In the genomic region with DNA sequence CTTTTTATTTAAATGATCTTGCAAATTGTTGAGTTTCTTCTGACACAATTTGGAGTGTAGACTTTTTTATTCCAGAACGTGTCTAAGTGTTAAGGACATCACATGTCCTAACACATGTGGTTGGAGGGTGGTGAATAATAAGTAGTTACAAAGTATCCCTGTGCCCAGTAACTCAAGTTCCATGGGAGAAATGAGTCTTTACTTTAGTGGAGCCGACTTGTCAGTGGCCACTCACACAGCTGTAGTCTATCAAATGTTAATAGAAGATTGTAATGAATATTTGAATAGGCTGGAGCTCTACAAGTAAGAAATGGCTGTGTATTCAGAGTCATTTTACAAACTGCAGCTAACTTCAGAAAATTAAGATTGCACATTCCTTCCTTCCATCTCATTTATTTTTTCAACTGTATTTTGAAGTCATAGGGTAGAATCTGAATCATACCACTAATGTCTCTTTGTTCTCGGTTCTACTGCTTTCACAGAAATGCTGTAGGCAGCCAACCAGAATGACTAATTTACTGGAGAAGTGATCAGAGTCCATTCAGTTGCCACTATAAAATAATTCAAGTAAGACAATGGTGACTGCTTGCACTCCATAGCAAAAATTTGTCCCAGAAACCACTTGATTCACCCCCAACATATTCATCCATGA, we compare ENCODE assay signal across 16 cellular contexts.
DNase-seq lines count a peak whose midpoint lies in the region; ATAC-seq and TF ChIP-seq lines count a peak whose summit lies in the region.
"Had no signal": no experiment of that assay in that cellular context is flagged by ENCODE, and none has a peak within 500 bp of the region (broad histone marks: within the 10 kb centered on the region; RNA-seq: fewer than 3 reads in every experiment).

No MANE protein-coding gene starts in this region.

- peak overlapping the region; percentile 30; the same call in 1 of the 2 replicates for H3K9ac ChIP-seq in GM23248
- no peak overlapping the region for H3K9ac ChIP-seq in fibroblast of lung (ENCODE audit: insufficient read depth, low read length)

- H3K27me3 Mint-ChIP-seq in T-cell = no peaks in the 10 kb centered on the region
- H3K27me3 Mint-ChIP-seq: activated B cell treated with CpG ODN at 0.5 μM for 24 hours had no signal

- H3F3A ChIP-seq in GM23248 (ENCODE audit: insufficient read depth) = peaks cover 37% of the 10 kb centered on the region

- H3K4me1 ChIP-seq in GM23248 (ENCODE audit: insufficient read depth) (peaks cover 34% of the 10 kb centered on the region), fibroblast of lung (ENCODE audit: control insufficient read depth, extremely low read depth, insufficient read depth, low read length) (peaks cover 6% of the 10 kb centered on the region)
- H3K4me1 ChIP-seq: transverse colon had no signal

- no peak overlapping the region for H3K27ac Mint-ChIP-seq in T-cell
- H3K27ac Mint-ChIP-seq: activated B cell treated with CpG ODN at 0.5 μM for 24 hours had no signal

- TF ChIP-seq CTCF in RWPE1 (conservative IDR thresholded peaks at IDR 0.05; ENCODE audit: low read depth) (no peak), fibroblast of lung (conservative IDR thresholded peaks at IDR 0.05 in 1 of 2, IDR thresholded peaks at IDR 0.05 in 1 of 2; ENCODE audit: low read depth in 1 of 2, low read length in 2 of 2) (no peak)

- H3K9me2 ChIP-seq in GM23248 (ENCODE audit: insufficient read depth) = no peaks in the 10 kb centered on the region

- ATAC-seq in GM19397 (IDR thresholded peaks at IDR 0.05; ENCODE audit: unreplicated experiment) (no peak), T-cell (replicated peaks in 1 of 4) (no peak)
- ATAC-seq: left lobe of liver had no signal

- WGBS in GM23248 (ENCODE audit: low coverage in 1 of 2, low lambda C conversion rate in 2 of 2, missing lambda C conversion rate in 2 of 2), 2 experiments = 7 to 13% methylated on average over 3 of the region's 3 CpGs

- H3K4me1 Mint-ChIP-seq in T-cell = no peaks in the 10 kb centered on the region
- H3K4me1 Mint-ChIP-seq: activated B cell treated with CpG ODN at 0.5 μM for 24 hours had no signal

- H3K9me3 ChIP-seq in GM23248 (ENCODE audit: low read depth) (no peaks in the 10 kb centered on the region), fibroblast of lung (ENCODE audit: control insufficient read depth, insufficient read depth, low read depth, low read length) (no peaks in the 10 kb centered on the region)

- peaks cover 0 to 8% (median 4%) of the 10 kb centered on the region in 3 donors for H3K9me3 Mint-ChIP-seq in T-cell
- H3K9me3 Mint-ChIP-seq: activated B cell treated with CpG ODN at 0.5 μM for 24 hours had no signal

- peak overlapping the region; percentile 76 for H3K27ac ChIP-seq in GM23248
- no peak overlapping the region for H3K27ac ChIP-seq in RWPE1
- no peak overlapping the region for H3K27ac ChIP-seq in fibroblast of lung (ENCODE audit: insufficient read depth, low read length)
- H3K27ac ChIP-seq: transverse colon had no signal

- H3K4me3 Mint-ChIP-seq in T-cell = no peak overlapping the region
- H3K4me3 Mint-ChIP-seq: activated B cell treated with CpG ODN at 0.5 μM for 24 hours had no signal

- CTCF ChIA-PET in RWPE1 (lab: Yijun Ruan, JAX) = no interaction called here
- CTCF ChIA-PET in T-cell (lab: Charles Lee) = interaction anchor here in 1 of 2 donors (0.6 kb wide), 1 partner anchor 804 kb away, joined by 3 read pairs; no protein-coding TSS in a partner anchor

- no peaks in the 10 kb centered on the region for H3K27me3 ChIP-seq in GM23248 (replicated peaks; ENCODE audit: insufficient read depth)
- H3K27me3 ChIP-seq in fibroblast of lung (ENCODE audit: control insufficient read depth, insufficient read depth, low read length) = no peaks in the 10 kb centered on the region
- H3K27me3 ChIP-seq: transverse colon had no signal

- H3K4me3 ChIP-seq in GM23248 = no peak overlapping the region
- H3K4me3 ChIP-seq in fibroblast of lung (replicated peaks in 1 of 4; ENCODE audit: control extremely low read depth in 1 of 4, insufficient read depth in 1 of 4, low read depth in 3 of 4, low read length in 4 of 4) = no peak overlapping the region
- H3K4me3 ChIP-seq: transverse colon had no signal

- H2AFZ ChIP-seq in GM23248 (peak overlapping the region; percentile 25; the same call in 1 of the 2 replicates), fibroblast of lung (ENCODE audit: low read length) (no peak overlapping the region)

- H4K20me1 ChIP-seq in GM23248 (ENCODE audit: insufficient read depth) = no peaks in the 10 kb centered on the region
- H4K20me1 ChIP-seq in fibroblast of lung (ENCODE audit: control insufficient read depth, extremely low read depth, insufficient read depth, low read length) = no peaks in the 10 kb centered on the region

- H3K36me3 ChIP-seq in GM23248 (ENCODE audit: low read depth) (no peaks in the 10 kb centered on the region), fibroblast of lung (ENCODE audit: control insufficient read depth, insufficient read depth, low read length) (no peaks in the 10 kb centered on the region)
- H3K36me3 ChIP-seq: transverse colon had no signal

- DNase-seq in GM23248 (peak; percentile 91), RWPE1 (ENCODE audit: low spot score) (peak; percentile 49), fibroblast of lung (ENCODE audit: low read depth in 2 of 2) (peak; percentile 74 to 94), pulmonary artery endothelial cell (ENCODE audit: low read depth, low spot score) (peak; percentile 19), Kasumi-1 (lab: John Stamatoyannopoulos, UW) (no peak), T-cell (no peak), NCI-H748 (lab: John Stamatoyannopoulos, UW; ENCODE audit: unreplicated experiment) (no peak)
- DNase-seq: activated B cell treated with CpG ODN at 0.5 μM for 24 hours; COR-L47; effector CD8-positive, alpha-beta T cell; head of caudate nucleus; KBM-7; NCI-H1930; transverse colon had no signal

- H3K79me2 ChIP-seq in GM23248 (ENCODE audit: insufficient read depth) (no peaks in the 10 kb centered on the region), fibroblast of lung (ENCODE audit: control insufficient read depth, insufficient read depth, low read length) (no peaks in the 10 kb centered on the region)

- no peaks in the 10 kb centered on the region for H3K36me3 Mint-ChIP-seq in T-cell

- in situ Hi-C loops in GM23248 (cut with MboI) = no loop called here

- POLR2A ChIA-PET in RWPE1 (lab: Yijun Ruan, JAX; ENCODE audit: low non-redundant PET) (no interaction called here), T-cell (lab: Charles Lee) (no interaction called here)

- peak overlapping the region; percentile 53 for H3K4me2 ChIP-seq in GM23248 (ENCODE audit: unreplicated experiment)
- H3K4me2 ChIP-seq in fibroblast of lung (ENCODE audit: extremely low read depth, insufficient read depth, low read length) = no peak overlapping the region

Comparison
In these comparisons a context has a peak if more than half of its experiments do, and no peak if none do; other contexts are left out.
1. DNase-seq: peak in GM23248 (single experiment), RWPE1 (single experiment), fibroblast of lung (2 of 2) and pulmonary artery endothelial cell (single experiment); none in Kasumi-1 (0 of 2), T-cell (0 of 34) and NCI-H748 (single experiment).